Comparison of ENCODE assay signal across 19 cellular contexts in the genomic region with DNA sequence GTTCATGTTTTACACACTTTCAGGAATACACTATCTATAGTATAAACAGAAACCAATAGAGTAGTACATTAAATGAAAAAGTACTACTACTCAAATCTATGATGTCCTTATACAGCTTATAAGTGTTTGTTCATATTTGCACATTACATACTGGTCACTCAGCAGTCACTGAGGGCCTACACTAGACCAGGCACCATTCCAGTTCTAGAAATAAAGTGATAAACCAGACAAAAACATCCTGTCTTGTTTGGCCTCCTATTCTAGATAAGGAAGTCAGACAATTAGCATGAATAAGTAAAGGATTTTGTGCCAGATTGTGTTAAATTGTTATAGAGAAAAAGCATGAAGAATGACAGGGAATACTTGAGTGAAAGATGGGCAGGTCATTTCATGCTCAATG.
"Had no signal": no experiment of that assay in that cellular context is flagged by ENCODE, and none has a peak within 500 bp of the region (broad histone marks: within the 10 kb centered on the region; RNA-seq: fewer than 3 reads in every experiment).

No MANE protein-coding gene starts in this region.

- DNase-seq: activated CD4-positive, alpha-beta T cell treated with anti-CD3 and anti-CD28 coated beads for 1 hour; activated CD4-positive, alpha-beta T cell treated with anti-CD3 and anti-CD28 coated beads, Interleukin-2, amount 50 U/mL, for 1 hour; activated CD8-positive, alpha-beta T cell treated with anti-CD3 and anti-CD28 coated beads, Interleukin-2, amount 10 ng/mL, durations not matched to agents 7 days and 5 days; activated gamma-delta T cell treated with Interleukin-2 at 50 U/mL for 16 hours; effector CD4-positive, alpha-beta T cell; erythroblast; foreskin melanocyte; head of caudate nucleus; kidney; sigmoid colon; stimulated activated CD4-positive, alpha-beta T cell treated with anti-CD3 and anti-CD28 coated beads, Interleukin-2, amount 100 ng/mL, for 48 hours; stimulated activated CD8-positive, alpha-beta memory T cell treated with anti-CD3 and anti-CD28 coated beads, Interleukin-4, amount 100 ng/mL, for 48 hours; stimulated activated naive B cell treated with anti-CD40 and anti-IgM and Interleukin-4, amounts not matched to agents 10 μg/mL and 1 μg/mL and 100 μg/mL, for 72 hours; T-helper 9 cell; testis; trophoblast cell; uterus had no signal

- H3K4me1 ChIP-seq: ascending aorta, sigmoid colon, testis, uterus had no signal

- ATAC-seq: activated CD8-positive, alpha-beta T cell treated with anti-CD3 and anti-CD28 coated beads, Interleukin-2, amount 10 ng/mL, durations not matched to agents 7 days and 5 days; stimulated activated naive B cell treated with anti-CD40 and anti-IgM and Interleukin-4, amounts not matched to agents 10 μg/mL and 1 μg/mL and 100 μg/mL, for 72 hours had no signal

- H3K36me3 ChIP-seq: ascending aorta, sigmoid colon, uterus had no signal

- FAIRE-seq: endometrium, kidney had no signal

- H3K27me3 ChIP-seq: ascending aorta, sigmoid colon, testis, uterus had no signal

- H3K9me3 ChIP-seq: ascending aorta, sigmoid colon, testis, uterus had no signal

- H3K4me3 ChIP-seq: ascending aorta, sigmoid colon, testis, uterus had no signal
